12 cellular contexts compared by ENCODE assay signal in genomic region chr1:153968972-153969371, GRCh38. TPM values are rescaled to one million over a fixed set of nuclear protein-coding genes. Genes with fewer than 3 reads are reported as not detected.
DNase-seq lines count a peak whose midpoint lies in the region; ATAC-seq and TF ChIP-seq lines count a peak whose summit lies in the region.
"Had no signal": no experiment of that assay in that cellular context is flagged by ENCODE, and none has a peak within 500 bp of the region (broad histone marks: within the 10 kb centered on the region; RNA-seq: fewer than 3 reads in every experiment).

No MANE protein-coding gene starts in this region.

- no peaks in the 10 kb centered on the region for H3K9me3 Mint-ChIP-seq in endothelial cell (ENCODE audit: unreplicated experiment)

- H3K27me3 Mint-ChIP-seq in endothelial cell (ENCODE audit: unreplicated experiment): peaks cover 9% of the 10 kb centered on the region

- H3K4me3 Mint-ChIP-seq in endothelial cell (ENCODE audit: unreplicated experiment): peak overlapping the region; percentile 90

- peak overlapping the region; percentile 98 for H3K27ac ChIP-seq in RWPE1
- no peak overlapping the region for H3K27ac ChIP-seq in psoas muscle
- H3K27ac ChIP-seq: SJSA1 had no signal

- H3K4me1 Mint-ChIP-seq in endothelial cell (ENCODE audit: unreplicated experiment): peaks cover 58% of the 10 kb centered on the region

- peaks cover 10% of the 10 kb centered on the region for H3K36me3 Mint-ChIP-seq in endothelial cell (ENCODE audit: low read depth, unreplicated experiment)

- intact Hi-C loops in psoas muscle (cut with DNase I): no loop called here

- H3K4me1 ChIP-seq in psoas muscle: peaks cover 15% of the 10 kb centered on the region

- H3K36me3 ChIP-seq in psoas muscle (ENCODE audit: insufficient read depth in 1 of 2, low read depth in 1 of 2): peaks cover 0 to 18% of the 10 kb centered on the region in 2 donors

- TF ChIP-seq POLR2A in erythroblast (IDR thresholded peaks at IDR 0.05; ENCODE audit: low read length): no peak

- no peaks in the 10 kb centered on the region for H3K27me3 ChIP-seq in psoas muscle (ENCODE audit: insufficient read depth in 3 of 3, low read length in 2 of 3)
- H3K27me3 ChIP-seq: pancreas, SJSA1 had no signal

- POLR2A ChIA-PET in RWPE1 (lab: Yijun Ruan, JAX; ENCODE audit: low non-redundant PET): no interaction called here

- ATAC-seq in psoas muscle: no peak
- ATAC-seq: pancreas had no signal

- CTCF ChIA-PET in RWPE1 (lab: Yijun Ruan, JAX): no interaction called here

- H3K4me3 ChIP-seq in GM08714 (ENCODE audit: low read length) (peak overlapping the region; percentile 70; the same call in 1 of the 2 replicates), psoas muscle (peak overlapping the region; percentile 77)
- H3K4me3 ChIP-seq: SJSA1 had no signal

- DNase-seq in RWPE1 (ENCODE audit: low spot score): no peak
- no peak for DNase-seq in endothelial cell (ENCODE audit: low spot score)
- no peak for DNase-seq in psoas muscle
- no peak for DNase-seq in NCI-H446 (lab: John Stamatoyannopoulos, UW)
- no peak for DNase-seq in AG20443 (ENCODE audit: low spot score)
- no peak for DNase-seq in erythroblast (lab: John Stamatoyannopoulos, UW)
- no peak for DNase-seq in NCI-H1930 (lab: John Stamatoyannopoulos, UW)
- DNase-seq: H7, kidney had no signal

- WGBS in psoas muscle, 3 donors: 92 to 97% (median 92%) methylated on average over 2 of the region's 2 CpGs

- TF ChIP-seq CTCF in RWPE1 (conservative IDR thresholded peaks at IDR 0.05; ENCODE audit: low read depth) (no peak), endothelial cell (IDR thresholded peaks at IDR 0.05; ENCODE audit: unreplicated experiment) (no peak), psoas muscle (IDR thresholded peaks at IDR 0.05) (no peak)

- H3K27ac Mint-ChIP-seq in endothelial cell (ENCODE audit: unreplicated experiment): peak overlapping the region; percentile 72

- H3K9me3 ChIP-seq in psoas muscle: no peaks in the 10 kb centered on the region
- H3K9me3 ChIP-seq: pancreas, SJSA1 had no signal

RNA-seq across cellular contexts. Expression of gene CREB3L4, which starts 1.3 kb away (rescaled TPM):
- total RNA-seq in endothelial cell (ENCODE audit: unreplicated experiment): 13.2 TPM
- 1 to 10 TPM; 3.7 to 5.6 (median 5.0) TPM for total RNA-seq in psoas muscle
- polyA plus RNA-seq in psoas muscle: 10 to 100 TPM in 1 of 3 donors, 1 to 10 TPM in 2; 4.3 to 12.6 (median 6.3) TPM

RNA-seq across cellular contexts. Expression of gene SLC39A1, which starts 5.6 kb away (rescaled TPM):
- total RNA-seq in endothelial cell (ENCODE audit: unreplicated experiment): 136 TPM
- total RNA-seq in psoas muscle: 10 to 100 TPM; 21.9 to 58.2 (median 38.0) TPM
- polyA plus RNA-seq in psoas muscle: 10 to 100 TPM; 46.7 to 85.3 (median 65.9) TPM

RNA-seq across cellular contexts. Expression of gene JTB, which starts 8.5 kb away (rescaled TPM):
- total RNA-seq in endothelial cell (ENCODE audit: unreplicated experiment) (58.7 TPM), psoas muscle (100 to 1,000 TPM in 2 of 4 donors, 10 to 100 TPM in 2; 87.6 to 118 (median 95.0) TPM)
- 100 to 1,000 TPM; 147 to 266 (median 172) TPM for polyA plus RNA-seq in psoas muscle

RNA-seq across cellular contexts. Expression of gene CRTC2, which starts 10.6 kb away (rescaled TPM):
- total RNA-seq in endothelial cell (ENCODE audit: unreplicated experiment) (69.9 TPM), psoas muscle (10 to 100 TPM; 17.0 to 39.0 (median 27.6) TPM)
- 10 to 100 TPM; 31.3 to 54.6 (median 31.3) TPM for polyA plus RNA-seq in psoas muscle

RNA-seq across cellular contexts. Expression of gene RAB13, which starts 17.2 kb away (rescaled TPM):
- total RNA-seq in endothelial cell (ENCODE audit: unreplicated experiment) (419 TPM), psoas muscle (10 to 100 TPM; 31.0 to 67.0 (median 44.1) TPM)
- polyA plus RNA-seq in psoas muscle: 10 to 100 TPM; 30.3 to 40.8 (median 38.5) TPM
